Comparison of ENCODE assay signal across 12 cellular contexts in genomic region chr3:87076951-87077350, GRCh38.
DNase-seq lines count a peak whose midpoint lies in the region; ATAC-seq and TF ChIP-seq lines count a peak whose summit lies in the region.
"Had no signal": no experiment of that assay in that cellular context is flagged by ENCODE, and none has a peak within 500 bp of the region (broad histone marks: within the 10 kb centered on the region; RNA-seq: fewer than 3 reads in every experiment).

No MANE protein-coding gene starts in this region.

- no peak overlapping the region for H3K27ac Mint-ChIP-seq in glutamatergic neuron (ENCODE audit: unreplicated experiment)
- H3K27ac Mint-ChIP-seq: nephron had no signal

- no peak overlapping the region for H3K27ac ChIP-seq in RWPE2 (ENCODE audit: poor library complexity, severe bottlenecking)
- H3K27ac ChIP-seq: left ventricle myocardium inferior, thoracic aorta had no signal

- no peaks in the 10 kb centered on the region for H3K9me3 ChIP-seq in RWPE2 (ENCODE audit: severe bottlenecking)
- H3K9me3 ChIP-seq: left ventricle myocardium inferior, thoracic aorta had no signal

- no peaks in the 10 kb centered on the region for H3K36me3 Mint-ChIP-seq in glutamatergic neuron (ENCODE audit: unreplicated experiment)

- DNase-seq in H4 (ENCODE audit: low spot score) (peak; percentile 49), RWPE2 (ENCODE audit: low spot score) (no peak), fibroblast of villous mesenchyme (ENCODE audit: low read depth) (peak; percentile 78), stromal cell of bone marrow (ENCODE audit: low read depth) (peak; percentile 57), glutamatergic neuron (no peak), SKM-1 treated with dmso at 0.1 percent for 144 hours (lab: John Stamatoyannopoulos, UW; ENCODE audit: unreplicated experiment) (no peak)
- DNase-seq: left ventricle myocardium inferior, NCI-H1048 had no signal

- no peak overlapping the region for H3K4me3 Mint-ChIP-seq in glutamatergic neuron (ENCODE audit: unreplicated experiment)
- H3K4me3 Mint-ChIP-seq: nephron had no signal

- peaks cover 6% of the 10 kb centered on the region for H3K9me3 Mint-ChIP-seq in glutamatergic neuron (ENCODE audit: unreplicated experiment)
- H3K9me3 Mint-ChIP-seq: nephron had no signal

- ATAC-seq in RWPE2 (ENCODE audit: low read depth), result peak; percentile 99
- ATAC-seq in HG03378 (IDR thresholded peaks at IDR 0.05; ENCODE audit: unreplicated experiment), result no peak
- ATAC-seq: activated CD4-positive, CD25-positive, alpha-beta regulatory T cell treated with anti-CD3 and anti-CD28 coated beads, Interleukin-2, amount 50 U/mL, for 24 hours had no signal

- TF ChIP-seq CTCF in RWPE2 (IDR thresholded peaks at IDR 0.05; ENCODE audit: poor library complexity, severe bottlenecking) (no peak), fibroblast of villous mesenchyme (IDR thresholded peaks at IDR 0.05; ENCODE audit: insufficient read depth, low read depth, low read length) (no peak), glutamatergic neuron (IDR thresholded peaks at IDR 0.05; ENCODE audit: partially characterized antibody, unreplicated experiment) (no peak)

- peaks cover 20% of the 10 kb centered on the region for H3K4me1 Mint-ChIP-seq in glutamatergic neuron (ENCODE audit: low read depth, unreplicated experiment)
- H3K4me1 Mint-ChIP-seq: nephron had no signal

- H3K27me3 ChIP-seq in RWPE2 (ENCODE audit: insufficient read depth, poor library complexity, severe bottlenecking), result no peaks in the 10 kb centered on the region

- no peaks in the 10 kb centered on the region for H3K36me3 ChIP-seq in RWPE2 (ENCODE audit: low read depth)
- H3K36me3 ChIP-seq: left ventricle myocardium inferior, thoracic aorta had no signal

- peaks cover 4% of the 10 kb centered on the region for H3K27me3 Mint-ChIP-seq in glutamatergic neuron (ENCODE audit: unreplicated experiment)

- no peak overlapping the region for H3K4me3 ChIP-seq in RWPE2 (ENCODE audit: severe bottlenecking)
- no peak overlapping the region for H3K4me3 ChIP-seq in fibroblast of villous mesenchyme (ENCODE audit: low read depth, low read length)
- H3K4me3 ChIP-seq: left ventricle myocardium inferior, thoracic aorta had no signal

- peaks cover 10% of the 10 kb centered on the region for H3K4me1 ChIP-seq in RWPE2 (ENCODE audit: insufficient read depth, poor library complexity, severe bottlenecking)
- H3K4me1 ChIP-seq: left ventricle myocardium inferior had no signal

Comparison
In these comparisons a context has a peak if more than half of its experiments do, and no peak if none do; other contexts are left out.
1. DNase-seq: peak in H4 (single experiment), fibroblast of villous mesenchyme (single experiment) and stromal cell of bone marrow (single experiment); none in RWPE2 (single experiment), glutamatergic neuron (single experiment) and SKM-1 treated with dmso at 0.1 percent for 144 hours (single experiment).